Comparison of ENCODE assay signal across 9 cellular contexts in the genomic region with DNA sequence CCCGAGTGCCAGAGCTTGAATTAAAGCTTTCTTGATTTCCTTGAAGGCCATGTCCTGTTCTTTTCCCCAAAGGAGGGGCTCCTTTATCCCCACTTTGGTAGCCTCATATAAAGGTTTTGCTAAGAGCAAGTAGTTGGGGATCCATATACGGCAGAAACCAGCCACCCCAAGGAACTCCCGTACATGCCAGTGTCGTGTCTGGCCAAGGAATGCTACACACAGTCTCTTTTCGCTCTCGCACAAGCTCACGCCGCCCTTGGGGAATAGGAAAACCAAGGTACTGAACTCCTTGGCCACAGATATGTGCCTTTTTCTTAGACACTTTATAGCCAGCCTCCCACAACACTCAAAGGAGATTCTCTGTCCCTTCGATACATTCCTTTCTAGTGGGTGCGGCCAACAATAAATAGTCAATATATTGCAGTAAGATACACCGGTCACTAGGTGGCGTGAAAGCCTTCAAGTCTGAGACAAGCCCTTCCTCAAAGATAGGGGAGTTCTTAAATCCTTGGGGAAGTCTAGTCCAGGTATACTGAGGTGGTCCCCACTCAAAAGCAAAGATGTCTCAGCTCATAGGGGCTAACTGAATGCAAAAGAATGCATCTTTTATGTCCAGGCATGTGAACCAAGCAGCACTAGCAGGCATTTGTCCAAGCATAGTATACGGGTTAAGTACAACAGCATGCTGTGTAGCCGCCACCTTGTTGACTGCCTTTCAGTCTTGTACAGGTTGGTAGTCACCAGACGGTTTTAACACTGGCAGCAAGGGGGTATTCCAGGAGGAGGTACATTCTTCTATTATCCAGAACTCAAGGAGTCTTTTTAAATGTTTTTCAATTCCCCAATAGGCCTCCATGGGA. TPM values are rescaled to one million over a fixed set of nuclear protein-coding genes. Genes with fewer than 3 reads are reported as not detected.
A peak's percentile ranks its signal among the peaks of the same experiment; 100 is the strongest.
DNase-seq lines count a peak whose midpoint lies in the region; ATAC-seq and TF ChIP-seq lines count a peak whose summit lies in the region.
"Had no signal": no experiment of that assay in that cellular context is flagged by ENCODE, and none has a peak within 500 bp of the region (broad histone marks: within the 10 kb centered on the region; RNA-seq: fewer than 3 reads in every experiment).

No MANE protein-coding gene starts in this region.

- H3K27me3 ChIP-seq in heart left ventricle, result peaks cover 0 to 31% (median 0%) of the 10 kb centered on the region in 9 donors

- 30 to 43% (median 34%) methylated on average over 15 of the region's 15 CpGs for WGBS in heart left ventricle, 4 donors

- DNase-seq in heart left ventricle, result peak in 1 of 5 donors; percentile 16
- DNase-seq in cardiac septum (ENCODE audit: low spot score), result no peak
- DNase-seq in NCI-H748 treated with DMSO at 0.1 percent for 48 hours (lab: John Stamatoyannopoulos, UW), result peak; percentile 2
- peak; percentile 53 for DNase-seq in astrocyte of the hippocampus (ENCODE audit: low read depth, low spot score)
- DNase-seq in inferior parietal cortex (ENCODE audit: extremely low spot score), result peak; percentile 50
- DNase-seq in stimulated activated CD8-positive, alpha-beta memory T cell treated with anti-CD3 and anti-CD28 coated beads, Interleukin-4, amount 100 ng/mL, for 48 hours, result peak; percentile 25
- no peak for DNase-seq in sciatic nerve (ENCODE audit: low spot score)

- intact Hi-C loops in heart left ventricle (cut with DNase I) (no loop called here), cardiac septum (cut with DNase I) (no loop called here), sciatic nerve (cut with DNase I) (no loop called here)

- H3K4me3 ChIP-seq in heart left ventricle, result no peak overlapping the region

- H3K27ac ChIP-seq in heart left ventricle, result no peak overlapping the region
- H3K27ac ChIP-seq: epithelial cell of prostate had no signal

- no peaks in the 10 kb centered on the region for H3K4me1 ChIP-seq in heart left ventricle

- no peak for TF ChIP-seq POLR2A in heart left ventricle (IDR thresholded peaks at IDR 0.05)

- peak in 1 of 4 donors; percentile 27 for ATAC-seq in heart left ventricle
- peak; percentile 59 for ATAC-seq in HG03025 (IDR thresholded peaks at IDR 0.05; ENCODE audit: low FRiP score, unreplicated experiment)
- no peak for ATAC-seq in sciatic nerve

- H3K9me3 ChIP-seq in heart left ventricle, result no peaks in the 10 kb centered on the region

- peak; percentile 29 to 63 (median 50) for TF ChIP-seq CTCF in heart left ventricle (IDR thresholded peaks at IDR 0.05)

- no peaks in the 10 kb centered on the region for H3K36me3 ChIP-seq in heart left ventricle

RNA-seq across cellular contexts. Expression of a gene that starts 57.8 kb away (rescaled TPM):
- total RNA-seq in heart left ventricle (not detected), cardiac septum (not detected), sciatic nerve (not detected)
- not detected for polyA plus RNA-seq in heart left ventricle

Comparison
In these comparisons a context has a peak if more than half of its experiments do, and no peak if none do; other contexts are left out.
1. DNase-seq: peak in NCI-H748 treated with DMSO at 0.1 percent for 48 hours (single experiment), astrocyte of the hippocampus (single experiment), inferior parietal cortex (single experiment) and stimulated activated CD8-positive, alpha-beta memory T cell treated with anti-CD3 and anti-CD28 coated beads, Interleukin-4, amount 100 ng/mL, for 48 hours (single experiment); none in cardiac septum (single experiment) and sciatic nerve (single experiment).